Comparison of ENCODE assay signal across 13 cellular contexts in the genomic region with DNA sequence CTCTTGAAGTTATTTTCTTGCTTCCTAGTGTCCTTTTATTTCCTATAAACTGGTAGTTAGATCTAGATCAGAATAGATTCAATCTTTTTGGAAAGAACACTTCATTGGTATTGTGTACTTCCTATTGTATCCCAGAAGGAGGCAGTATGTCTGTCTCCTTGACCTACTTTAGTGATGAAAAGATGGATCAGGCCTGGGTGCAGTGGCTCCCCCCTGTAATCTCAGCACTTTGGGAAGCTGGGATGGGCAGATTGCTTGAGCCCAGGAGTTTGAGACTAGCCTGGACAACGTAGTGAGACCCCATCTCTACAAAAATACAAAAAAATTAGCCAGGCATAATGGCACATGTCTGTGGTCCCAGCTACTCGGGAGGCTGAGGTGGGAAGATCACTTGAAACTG. TPM values are rescaled to one million over a fixed set of nuclear protein-coding genes. Genes with fewer than 3 reads are reported as not detected.
DNase-seq lines count a peak whose midpoint lies in the region; ATAC-seq and TF ChIP-seq lines count a peak whose summit lies in the region.
"Had no signal": no experiment of that assay in that cellular context is flagged by ENCODE, and none has a peak within 500 bp of the region (broad histone marks: within the 10 kb centered on the region; RNA-seq: fewer than 3 reads in every experiment).

No MANE protein-coding gene starts in this region.

- H3K4me2 ChIP-seq in GM23248 (ENCODE audit: unreplicated experiment) = no peak overlapping the region

- H3K9ac ChIP-seq in GM23248 = no peak overlapping the region

- no peaks in the 10 kb centered on the region for H4K20me1 ChIP-seq in GM23248 (ENCODE audit: insufficient read depth)

- WGBS in GM23248 (ENCODE audit: low coverage in 1 of 2, low lambda C conversion rate in 2 of 2, missing lambda C conversion rate in 2 of 2), 2 experiments = 42 to 44% methylated on average over 2 of the region's 2 CpGs

- no peak overlapping the region for H3K4me3 ChIP-seq in AG09309 (ENCODE audit: control insufficient read depth, low read depth, low read length)
- H3K4me3 ChIP-seq in GM23248 = no peak overlapping the region
- H3K4me3 ChIP-seq: ascending aorta, transverse colon had no signal

- no peaks in the 10 kb centered on the region for H3K36me3 ChIP-seq in GM23248 (ENCODE audit: low read depth)
- H3K36me3 ChIP-seq: ascending aorta, transverse colon had no signal

- H3K9me2 ChIP-seq in GM23248 (ENCODE audit: insufficient read depth) = no peaks in the 10 kb centered on the region

- intact Hi-C loops in head of caudate nucleus (cut with DNase I) = no loop called here

- no peaks in the 10 kb centered on the region for H3F3A ChIP-seq in GM23248 (ENCODE audit: insufficient read depth)

- DNase-seq in AG09309 (ENCODE audit: low read depth) (no peak), GM23248 (peak; percentile 39), SKM-1 treated with dmso at 0.1 percent for 144 hours (lab: John Stamatoyannopoulos, UW; ENCODE audit: unreplicated experiment) (peak; percentile 24), iPS-NIHi11 (ENCODE audit: low spot score) (peak; percentile 56), head of caudate nucleus (no peak), mucosa of gallbladder (ENCODE audit: low spot score) (no peak)
- DNase-seq: NCI-H1417 treated with DMSO at 0.1 percent for 48 hours, small intestine, transverse colon had no signal

- H2AFZ ChIP-seq in GM23248 = no peak overlapping the region

- H3K27me3 ChIP-seq in GM23248 (replicated peaks; ENCODE audit: insufficient read depth) = peaks cover 19% of the 10 kb centered on the region
- H3K27me3 ChIP-seq: ascending aorta, transverse colon had no signal

- peak; percentile 27 for TF ChIP-seq CTCF in AG09309 (IDR thresholded peaks at IDR 0.05; ENCODE audit: control insufficient read depth, insufficient read depth, low read depth, low read length, missing control alignments)

- no peaks in the 10 kb centered on the region for H3K79me2 ChIP-seq in GM23248 (ENCODE audit: insufficient read depth)

- H3K4me1 ChIP-seq in GM23248 (ENCODE audit: insufficient read depth) = no peaks in the 10 kb centered on the region
- H3K4me1 ChIP-seq: ascending aorta, transverse colon had no signal

- no peaks in the 10 kb centered on the region for H3K9me3 ChIP-seq in GM23248 (ENCODE audit: low read depth)
- H3K9me3 ChIP-seq: ascending aorta, transverse colon had no signal

- H3K27ac ChIP-seq in GM23248 = no peak overlapping the region
- H3K27ac ChIP-seq: ascending aorta, transverse colon had no signal

- ATAC-seq in GM21381 (IDR thresholded peaks at IDR 0.05; ENCODE audit: unreplicated experiment) = no peak
- no peak for ATAC-seq in HG03095 (IDR thresholded peaks at IDR 0.05; ENCODE audit: unreplicated experiment)
- ATAC-seq: naive thymus-derived CD8-positive, alpha-beta T cell had no signal

- in situ Hi-C loops in GM23248 (cut with MboI) = no loop called here

RNA-seq across cellular contexts. Expression of gene BSN, which starts 12.0 kb away (rescaled TPM):
- under 0.01 TPM in 2 replicates for total RNA-seq in GM23248 (2014; rRNA removed; shearing (Covaris generic))
- polyA plus RNA-seq in GM23248 (2016; fragmentation: Nextera tagmentation; extraction: Ambion mirVana) = 0.03 and 0.08 TPM in 2 replicates
- total RNA-seq in mucosa of gallbladder = 0.81 TPM

Comparison
In these comparisons a context has a peak if more than half of its experiments do, and no peak if none do; other contexts are left out.
1. DNase-seq: peak in GM23248 (single experiment), SKM-1 treated with dmso at 0.1 percent for 144 hours (single experiment) and iPS-NIHi11 (single experiment); none in AG09309 (single experiment), head of caudate nucleus (0 of 42) and mucosa of gallbladder (single experiment).